In genomic region chr19:42111811-42112210, GRCh38 we compare ENCODE assay signal across 13 cellular contexts. TPM values are rescaled to one million over a fixed set of nuclear protein-coding genes. Genes with fewer than 3 reads are reported as not detected.
DNase-seq lines count a peak whose midpoint lies in the region; ATAC-seq and TF ChIP-seq lines count a peak whose summit lies in the region.
"Had no signal": no experiment of that assay in that cellular context is flagged by ENCODE, and none has a peak within 500 bp of the region (broad histone marks: within the 10 kb centered on the region; RNA-seq: fewer than 3 reads in every experiment).

No MANE protein-coding gene starts in this region.

- TF ChIP-seq CTCF in smooth muscle cell (IDR thresholded peaks at IDR 0.05; ENCODE audit: borderline replicate concordance, insufficient read depth, poor library complexity, severe bottlenecking) (no peak), transverse colon (IDR thresholded peaks at IDR 0.05) (no peak)

- H3K9me3 ChIP-seq in smooth muscle cell (replicated peaks; ENCODE audit: low read depth) (no peaks in the 10 kb centered on the region), transverse colon (no peaks in the 10 kb centered on the region)
- H3K9me3 ChIP-seq: gastrocnemius medialis had no signal

- H3K27ac ChIP-seq in smooth muscle cell (ENCODE audit: low read depth) (peak overlapping the region; percentile 91), transverse colon (no peak overlapping the region)
- H3K27ac ChIP-seq: gastrocnemius medialis had no signal

- H3K36me3 Mint-ChIP-seq in activated T-cell treated with anti-CD3 and anti-CD28 coated beads, Interleukin-2, amount 50 U/mL, for 72 hours (ENCODE audit: insufficient read depth in 2 of 2), result peaks cover 6 to 21% of the 10 kb centered on the region in 2 donors
- peaks cover 11% of the 10 kb centered on the region for H3K36me3 Mint-ChIP-seq in central memory CD8-positive, alpha-beta T cell (ENCODE audit: insufficient read depth)

- no peaks in the 10 kb centered on the region for H3K79me2 ChIP-seq in smooth muscle cell (ENCODE audit: low read depth)

- H3K27ac Mint-ChIP-seq in activated T-cell treated with anti-CD3 and anti-CD28 coated beads, Interleukin-2, amount 50 U/mL, for 72 hours, result peak overlapping the region; percentile 49
- peak overlapping the region; percentile 52 for H3K27ac Mint-ChIP-seq in central memory CD8-positive, alpha-beta T cell (ENCODE audit: low read depth)

- no peak overlapping the region for H3K4me3 ChIP-seq in smooth muscle cell
- no peak overlapping the region for H3K4me3 ChIP-seq in transverse colon
- H3K4me3 ChIP-seq: gastrocnemius medialis had no signal

- peak overlapping the region; percentile 42 for H3K9ac ChIP-seq in smooth muscle cell (ENCODE audit: low read depth)

- DNase-seq in activated T-cell treated with anti-CD3 and anti-CD28 coated beads, Interleukin-2, amount 50 U/mL, for 72 hours, result no peak
- DNase-seq in activated T-cell treated with anti-CD3 and anti-CD28 coated beads, Interleukin-2, amount 50 U/mL, for 48 hours, result no peak
- DNase-seq in NCI-H226, result peak; percentile 83
- DNase-seq in central memory CD8-positive, alpha-beta T cell (ENCODE audit: low spot score in 2 of 2), result no peak
- no peak for DNase-seq in smooth muscle cell (lab: John Stamatoyannopoulos, UW; ENCODE audit: unreplicated experiment)
- no peak for DNase-seq in NCI-H2029 (lab: John Stamatoyannopoulos, UW)
- no peak for DNase-seq in transverse colon
- no peak for DNase-seq in mesenteric fat pad (ENCODE audit: low spot score)
- DNase-seq: activated naive CD4-positive, alpha-beta T cell treated with Interleukin-2 at 50 U/mL for 16 hours; gastrocnemius medialis; nephron progenitor cell had no signal

- peaks cover 18% of the 10 kb centered on the region for H3F3A ChIP-seq in smooth muscle cell (ENCODE audit: low read depth)

- H3K27me3 ChIP-seq in smooth muscle cell (ENCODE audit: low read depth), result no peaks in the 10 kb centered on the region
- peaks cover 8% of the 10 kb centered on the region for H3K27me3 ChIP-seq in transverse colon

- no peak overlapping the region for H2AFZ ChIP-seq in smooth muscle cell (ENCODE audit: low read depth)

- peak overlapping the region; percentile 60 for H3K4me2 ChIP-seq in smooth muscle cell

- in situ Hi-C loops in transverse colon (cut with MboI; ENCODE audit: low pct_ligation_motif_present in 1 of 4, low pct_unique_long_range_greater_than_20kb in 1 of 4, low sequenced_read_pairs in 3 of 4), result loop anchor here in 3 of 4 donors (10.0 to 25.0 kb wide), 2 partner anchors 200 to 213 kb away; partner anchors contain the start of genes PAFAH1B3 (in 2 of the 3), PRR19 (in 2 of the 3), TMEM145 (in 2 of the 3) and MEGF8 (in 1 of the 3)

- WGBS in smooth muscle cell (ENCODE audit: low lambda C conversion rate), result 86% methylated on average over 3 of the region's 3 CpGs
- 79 to 81% methylated on average over 2 to 3 of the region's 3 CpGs for WGBS in transverse colon (ENCODE audit: low coverage in 1 of 2), 2 donors

- H3K27me3 Mint-ChIP-seq in activated T-cell treated with anti-CD3 and anti-CD28 coated beads, Interleukin-2, amount 50 U/mL, for 72 hours (ENCODE audit: low read depth), result no peaks in the 10 kb centered on the region
- no peaks in the 10 kb centered on the region for H3K27me3 Mint-ChIP-seq in central memory CD8-positive, alpha-beta T cell

- H3K4me1 Mint-ChIP-seq in activated T-cell treated with anti-CD3 and anti-CD28 coated beads, Interleukin-2, amount 50 U/mL, for 72 hours (ENCODE audit: low read depth), result peaks cover 43% of the 10 kb centered on the region
- peaks cover 5% of the 10 kb centered on the region for H3K4me1 Mint-ChIP-seq in central memory CD8-positive, alpha-beta T cell

- ATAC-seq in activated T-cell treated with anti-CD3 and anti-CD28 coated beads, Interleukin-2, amount 50 U/mL, for 72 hours (replicated peaks in 1 of 2), result no peak
- no peak for ATAC-seq in central memory CD8-positive, alpha-beta T cell (replicated peaks; ENCODE audit: extremely low read depth, poor library complexity, severe bottlenecking)
- ATAC-seq: gastrocnemius medialis, Right ventricle myocardium inferior had no signal

- H3K4me1 ChIP-seq in smooth muscle cell (ENCODE audit: low read depth), result peaks cover 18% of the 10 kb centered on the region
- peaks cover 0 to 11% (median 2%) of the 10 kb centered on the region in 4 donors for H3K4me1 ChIP-seq in transverse colon
- H3K4me1 ChIP-seq: gastrocnemius medialis had no signal

- intact Hi-C loops in transverse colon (cut with DNase I; ENCODE audit: low total_unique reads), result no loop called here

- no peak for TF ChIP-seq POLR2A in transverse colon (IDR thresholded peaks at IDR 0.05)

- no peaks in the 10 kb centered on the region for H3K9me3 Mint-ChIP-seq in activated T-cell treated with anti-CD3 and anti-CD28 coated beads, Interleukin-2, amount 50 U/mL, for 72 hours
- no peaks in the 10 kb centered on the region for H3K9me3 Mint-ChIP-seq in central memory CD8-positive, alpha-beta T cell
- H3K9me3 Mint-ChIP-seq: nephron progenitor cell had no signal

- H4K20me1 ChIP-seq in smooth muscle cell (ENCODE audit: low read depth), result no peaks in the 10 kb centered on the region

- no peak for TF ChIP-seq EP300 in transverse colon (IDR thresholded peaks at IDR 0.05; ENCODE audit: low read depth)

- H3K4me3 Mint-ChIP-seq in activated T-cell treated with anti-CD3 and anti-CD28 coated beads, Interleukin-2, amount 50 U/mL, for 72 hours, result no peak overlapping the region
- H3K4me3 Mint-ChIP-seq in central memory CD8-positive, alpha-beta T cell, result no peak overlapping the region
- H3K4me3 Mint-ChIP-seq: nephron progenitor cell had no signal

- H3K36me3 ChIP-seq in smooth muscle cell (ENCODE audit: low read depth) (no peaks in the 10 kb centered on the region), transverse colon (no peaks in the 10 kb centered on the region)
- H3K36me3 ChIP-seq: gastrocnemius medialis had no signal

RNA-seq across cellular contexts. Expression of gene POU2F2, which starts 20.4 kb away (rescaled TPM):
- 10 to 100 TPM; 45.0 to 56.0 TPM for total RNA-seq in activated T-cell treated with anti-CD3 and anti-CD28 coated beads, Interleukin-2, amount 50 U/mL, for 72 hours
- 0.58 and 0.99 TPM in 2 replicates for total RNA-seq in smooth muscle cell
- polyA plus RNA-seq in smooth muscle cell, result 6.3 and 8.6 TPM in 2 replicates
- total RNA-seq in transverse colon, result 1 to 10 TPM in 3 of 4 donors, under 1 TPM in 1; 0.96 to 7.1 (median 3.4) TPM
- total RNA-seq in mesenteric fat pad, result 2.7 TPM

RNA-seq across cellular contexts. Expression of gene ZNF574, which starts 35.8 kb away (rescaled TPM):
- 10 to 100 TPM; 11.5 to 12.2 TPM for total RNA-seq in activated T-cell treated with anti-CD3 and anti-CD28 coated beads, Interleukin-2, amount 50 U/mL, for 72 hours
- total RNA-seq in smooth muscle cell, result 8.9 and 13.6 TPM in 2 replicates
- 20.5 and 22.9 TPM in 2 replicates for polyA plus RNA-seq in smooth muscle cell
- total RNA-seq in transverse colon, result 10 to 100 TPM in 3 of 4 donors, 1 to 10 TPM in 1; 8.0 to 18.7 (median 16.5) TPM
- 8.9 TPM for total RNA-seq in mesenteric fat pad

RNA-seq across cellular contexts. Expression of gene GRIK5, which starts 41.8 kb away (rescaled TPM):
- total RNA-seq in activated T-cell treated with anti-CD3 and anti-CD28 coated beads, Interleukin-2, amount 50 U/mL, for 72 hours, result 1 to 10 TPM; 1.1 to 3.8 TPM
- total RNA-seq in smooth muscle cell (0.58 and 2.0 TPM in 2 replicates), transverse colon (10 to 100 TPM in 1 of 4 donors, 1 to 10 TPM in 3; 1.6 to 13.1 (median 3.6) TPM), mesenteric fat pad (0.80 TPM)
- polyA plus RNA-seq in smooth muscle cell, result 0.67 and 1.9 TPM in 2 replicates
- total RNA-seq: dermis microvascular lymphatic vessel endothelial cell had no signal

Comparison
In these comparisons a context has a peak if more than half of its experiments do, and no peak if none do; other contexts are left out.
1. RNA of gene POU2F2, which starts 20.4 kb away (total RNA-seq): 45.0 to 56.0 TPM in activated T-cell treated with anti-CD3 and anti-CD28 coated beads, Interleukin-2, amount 50 U/mL, for 72 hours; 0.96 to 7.1 TPM in transverse colon, 2.7 TPM in mesenteric fat pad (single experiment) and 0.58 to 0.99 TPM in smooth muscle cell; every median in the first group is over 4 times any median in the second.